In the genomic region with DNA sequence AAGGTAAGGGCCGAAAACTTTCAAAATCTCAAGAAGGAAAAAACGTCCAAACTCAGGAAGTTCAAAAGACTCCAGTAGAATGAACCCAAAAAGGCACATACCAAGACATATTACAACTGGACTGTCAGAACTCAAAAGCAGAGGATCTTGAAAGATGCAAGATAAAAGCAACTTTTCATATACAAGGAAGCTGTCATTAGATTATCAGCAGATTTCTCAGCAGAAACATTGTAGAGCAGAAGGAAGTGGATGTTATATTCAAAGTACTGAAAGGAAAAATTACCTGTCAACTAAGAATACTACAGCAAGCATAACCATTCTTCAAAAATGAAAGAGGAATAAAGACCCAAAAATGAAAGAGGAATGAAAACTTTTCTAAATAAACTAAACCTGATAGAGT, we compare ENCODE assay signal across 35 cellular contexts.
DNase-seq lines count a peak whose midpoint lies in the region; ATAC-seq, FAIRE-seq and TF ChIP-seq lines count a peak whose summit lies in the region.
"Had no signal": no experiment of that assay in that cellular context is flagged by ENCODE, and none has a peak within 500 bp of the region (broad histone marks: within the 10 kb centered on the region; RNA-seq: fewer than 3 reads in every experiment).

No MANE protein-coding gene starts in this region.

- no peak overlapping the region for H3K4me3 Mint-ChIP-seq in WTC11
- no peak overlapping the region for H3K4me3 Mint-ChIP-seq in CD4-positive, alpha-beta memory T cell
- H3K4me3 Mint-ChIP-seq: B cell; CD14-positive monocyte; CD4-positive, alpha-beta T cell; CD4-positive, CD25-positive, alpha-beta regulatory T cell; CD8-positive, alpha-beta memory T cell; CD8-positive, alpha-beta T cell had no signal

- H3K23ac ChIP-seq in trophoblast cell (ENCODE audit: low read length), result no peak overlapping the region

- H3K79me2 ChIP-seq in HepG2 (ENCODE audit: insufficient read depth, low read length), result no peaks in the 10 kb centered on the region
- H3K79me2 ChIP-seq in trophoblast cell (ENCODE audit: control insufficient read depth, insufficient read depth, low read length, poor library complexity), result no peaks in the 10 kb centered on the region

- no peak overlapping the region for H4K12ac ChIP-seq in trophoblast cell (ENCODE audit: low read depth, low read length)

- no peak overlapping the region for H3K18ac ChIP-seq in trophoblast cell (ENCODE audit: low read length)

- H3K9ac ChIP-seq in HepG2 (ENCODE audit: insufficient read depth, low read depth, low read length), result no peak overlapping the region
- no peak overlapping the region for H3K9ac ChIP-seq in trophoblast cell (ENCODE audit: low read length)
- H3K9ac ChIP-seq: BLaER1; BLaER1 treated with 17β-estradiol and CSF1 and Interleukin-3, amounts not matched to agents 10 nM and 100 nM had no signal

- peaks cover 27% of the 10 kb centered on the region for H3K9me3 Mint-ChIP-seq in WTC11
- peaks cover under 1 to 16% (median 8%) of the 10 kb centered on the region in 8 donors for H3K9me3 Mint-ChIP-seq in CD4-positive, alpha-beta memory T cell

- TF ChIP-seq POLR2A in HepG2 (IDR thresholded peaks at IDR 0.05; ENCODE audit: insufficient read depth in 1 of 2, low read depth in 2 of 2, low read length in 2 of 2), result no peak
- no peak for TF ChIP-seq POLR2A in right lobe of liver (IDR thresholded peaks at IDR 0.05)

- H3K36me3 ChIP-seq in HepG2 (replicated peaks in 1 of 2; ENCODE audit: control insufficient read depth in 1 of 2, insufficient read depth in 2 of 2, low read length in 2 of 2) (no peaks in the 10 kb centered on the region), right lobe of liver (no peaks in the 10 kb centered on the region), HEK293 (ENCODE audit: control insufficient read depth in 2 of 2, insufficient read depth in 1 of 2, low read length in 2 of 2) (no peaks in the 10 kb centered on the region), trophoblast cell (ENCODE audit: control insufficient read depth in 1 of 2, insufficient read depth in 2 of 2, low read length in 2 of 2) (no peaks in the 10 kb centered on the region)
- H3K36me3 ChIP-seq in CD4-positive, alpha-beta memory T cell (ENCODE audit: insufficient read depth, low read length), result no peaks in the 10 kb centered on the region
- H3K36me3 ChIP-seq: BE2C; BLaER1; BLaER1 treated with 17β-estradiol and CSF1 and Interleukin-3, amounts not matched to agents 10 nM and 100 nM had no signal

- H3K4me1 Mint-ChIP-seq in WTC11, result 0 out of 2 replicates have a peak, but pooled peaks cover 5% of the 10 kb centered on the region
- no peaks in the 10 kb centered on the region for H3K4me1 Mint-ChIP-seq in CD4-positive, alpha-beta memory T cell
- H3K4me1 Mint-ChIP-seq: B cell; CD14-positive monocyte; CD4-positive, CD25-positive, alpha-beta regulatory T cell; CD8-positive, alpha-beta memory T cell had no signal

- TF ChIP-seq EP300 in HepG2 (IDR thresholded peaks at IDR 0.05; ENCODE audit: low read depth in 2 of 2, low read length in 2 of 2) (no peak), HepG2 (CRISPR knock-in tag; IDR thresholded peaks at IDR 0.05; ENCODE audit: borderline replicate concordance) (no peak)

- no peak for DNase-seq in HepG2 (ENCODE audit: low spot score)
- no peak for DNase-seq in right lobe of liver
- peak; percentile 19 for DNase-seq in OCI-M1 (lab: John Stamatoyannopoulos, UW)
- DNase-seq in WTC11 (ENCODE audit: low spot score), result no peak
- no peak for DNase-seq in CD4-positive, alpha-beta memory T cell
- DNase-seq in trophoblast cell, result no peak
- DNase-seq: 8988T; ACHN; AML-193; BE2C; C1 segment of cervical spinal cord; Caco-2; Calu3; CD4-positive, alpha-beta T cell; CD4-positive, CD25-positive, alpha-beta regulatory T cell; CD8-positive, alpha-beta memory T cell; CD8-positive, alpha-beta T cell; COR-L47; DMS 273 treated with DMSO at 0.1 percent for 48 hours; DMS153; DMS53; DMS79; DMS79 treated with DMSO at 0.1 percent for 48 hours; DND-41; EL had no signal

- H3K79me1 ChIP-seq in trophoblast cell (ENCODE audit: low read length), result no peaks in the 10 kb centered on the region

- no peak for ATAC-seq in HepG2
- no peak for ATAC-seq in right lobe of liver
- ATAC-seq in WTC11, result no peak
- ATAC-seq in HG03039 (IDR thresholded peaks at IDR 0.05; ENCODE audit: unreplicated experiment), result no peak
- ATAC-seq: A549; CD8-positive, alpha-beta T cell had no signal

- WGBS in HepG2 (ENCODE audit: low lambda C conversion rate), result 3% methylated on average over 2 of the region's 2 CpGs
- WGBS in right lobe of liver (ENCODE audit: insufficient coverage, low coverage, low lambda C conversion rate, missing lambda C conversion rate), result 10% methylated on average over 2 of the region's 2 CpGs
- WGBS in trophoblast cell (ENCODE audit: extremely low coverage, insufficient coverage, insufficient read length), result no CpG with 5 or more reads among the region's 2 CpGs

- no peak for FAIRE-seq in HepG2 (lab: Jason Lieb, UNC)
- FAIRE-seq: A549, D721Med had no signal

- H3K27ac Mint-ChIP-seq in WTC11, result no peak overlapping the region
- no peak overlapping the region for H3K27ac Mint-ChIP-seq in CD4-positive, alpha-beta memory T cell
- H3K27ac Mint-ChIP-seq: B cell; CD14-positive monocyte; CD4-positive, alpha-beta T cell; CD4-positive, CD25-positive, alpha-beta regulatory T cell; CD8-positive, alpha-beta memory T cell; CD8-positive, alpha-beta T cell had no signal

- in situ Hi-C loops in HepG2 (cut with HindIII; ENCODE audit: extremely low pct_ligation_motif_present, low pct_unique_long_range_greater_than_20kb), result no loop called here

- H4K20me1 ChIP-seq in HepG2 (ENCODE audit: insufficient read depth, low read length), result no peaks in the 10 kb centered on the region
- H4K20me1 ChIP-seq: BLaER1; BLaER1 treated with 17β-estradiol and CSF1 and Interleukin-3, amounts not matched to agents 10 nM and 100 nM had no signal

- peaks cover 22% of the 10 kb centered on the region for H3K36me3 Mint-ChIP-seq in WTC11
- H3K36me3 Mint-ChIP-seq in CD4-positive, alpha-beta memory T cell, result no peaks in the 10 kb centered on the region
- H3K36me3 Mint-ChIP-seq: CD14-positive monocyte; CD4-positive, CD25-positive, alpha-beta regulatory T cell; CD8-positive, alpha-beta memory T cell; CD8-positive, alpha-beta T cell had no signal

- H2AK5ac ChIP-seq in trophoblast cell (ENCODE audit: low read length), result no peak overlapping the region

- no peak overlapping the region for H2BK120ac ChIP-seq in trophoblast cell (ENCODE audit: insufficient read depth, low read length, poor library complexity)

- no peak overlapping the region for H2AFZ ChIP-seq in HepG2 (ENCODE audit: low read length)
- H2AFZ ChIP-seq in trophoblast cell (ENCODE audit: insufficient read depth, low read length, poor library complexity), result no peak overlapping the region

- no peak overlapping the region for H3K4me2 ChIP-seq in HepG2 (ENCODE audit: low read depth, low read length)
- no peak overlapping the region for H3K4me2 ChIP-seq in trophoblast cell (ENCODE audit: low read length)
- H3K4me2 ChIP-seq: A549; BLaER1; BLaER1 treated with 17β-estradiol and CSF1 and Interleukin-3, amounts not matched to agents 10 nM and 100 nM had no signal

- intact Hi-C loops in HepG2 (cut with micrococcal nuclease; ENCODE audit: unreplicated experiment) (no loop called here), right lobe of liver (cut with DNase I) (no loop called here)
- intact Hi-C loops in CD4-positive, alpha-beta memory T cell (cut with micrococcal nuclease), result no loop called here

- no peak overlapping the region for H2BK5ac ChIP-seq in trophoblast cell (ENCODE audit: low read depth, low read length, poor library complexity)

- POLR2A ChIA-PET in HepG2 (lab: Yijun Ruan, JAX), result no interaction called here
- POLR2A ChIA-PET in HEK293 (lab: Yijun Ruan, JAX), result no interaction called here
- POLR2A ChIA-PET in WTC11 (lab: Charles Lee), result no interaction called here
- POLR2A ChIA-PET in CD4-positive, alpha-beta memory T cell (lab: Charles Lee; ENCODE audit: partially characterized antibody), result no interaction called here

- TF ChIP-seq RAD21 in HepG2 (CRISPR knock-in tag; IDR thresholded peaks at IDR 0.05), result no peak

- no peaks in the 10 kb centered on the region for H3K9me3 ChIP-seq in HepG2 (ENCODE audit: low read length)
- H3K9me3 ChIP-seq in right lobe of liver, result no peaks in the 10 kb centered on the region
- H3K9me3 ChIP-seq in HEK293 (ENCODE audit: control insufficient read depth, insufficient read depth, low read depth, low read length), result no peaks in the 10 kb centered on the region
- H3K9me3 ChIP-seq in CD4-positive, alpha-beta memory T cell (ENCODE audit: control insufficient read depth in 1 of 2, low read length in 2 of 2), result no peaks in the 10 kb centered on the region
- H3K9me3 ChIP-seq in trophoblast cell (ENCODE audit: insufficient read depth, low read depth, low read length), result no peaks in the 10 kb centered on the region
- H3K9me3 ChIP-seq: A549, BE2C, BLaER1 had no signal

- H3K27me3 ChIP-seq in HepG2 (ENCODE audit: control insufficient read depth in 1 of 2, insufficient read depth in 2 of 2, low read length in 2 of 2) (no peaks in the 10 kb centered on the region), right lobe of liver (no peaks in the 10 kb centered on the region), trophoblast cell (ENCODE audit: insufficient read depth, low read length) (no peaks in the 10 kb centered on the region)
- no peaks in the 10 kb centered on the region for H3K27me3 ChIP-seq in CD4-positive, alpha-beta memory T cell (ENCODE audit: insufficient read depth, low read length)
- H3K27me3 ChIP-seq: BE2C; BLaER1; BLaER1 treated with 17β-estradiol and CSF1 and Interleukin-3, amounts not matched to agents 10 nM and 100 nM had no signal

- no peak overlapping the region for H3K4ac ChIP-seq in trophoblast cell (ENCODE audit: low read depth, low read length)

- no peak overlapping the region for H4K91ac ChIP-seq in trophoblast cell (ENCODE audit: low read depth, low read length)

- no peak overlapping the region for H2BK12ac ChIP-seq in trophoblast cell (ENCODE audit: low read length)

- H3K4me1 ChIP-seq in HepG2 (ENCODE audit: insufficient read depth, low read length), result no peaks in the 10 kb centered on the region
- H3K4me1 ChIP-seq in right lobe of liver, result no peaks in the 10 kb centered on the region
- H3K4me1 ChIP-seq in HEK293 (ENCODE audit: control insufficient read depth, insufficient read depth, low read length), result no peaks in the 10 kb centered on the region
- no peaks in the 10 kb centered on the region for H3K4me1 ChIP-seq in CD4-positive, alpha-beta memory T cell (ENCODE audit: insufficient read depth, low read length)
- H3K4me1 ChIP-seq in trophoblast cell (ENCODE audit: control insufficient read depth in 1 of 2, insufficient read depth in 2 of 2, low read length in 2 of 2), result no peaks in the 10 kb centered on the region
- H3K4me1 ChIP-seq: A549, BE2C, Caco-2 had no signal

- TF ChIP-seq CTCF in HepG2 (CRISPR knock-in tag; IDR thresholded peaks at IDR 0.05) (no peak), right lobe of liver (IDR thresholded peaks at IDR 0.05) (no peak), HEK293 (tag by site-specific recombination; IDR thresholded peaks at IDR 0.05) (no peak), WTC11 (IDR thresholded peaks at IDR 0.05) (no peak)

- no peak overlapping the region for H3K4me3 ChIP-seq in HepG2 (replicated peaks in 1 of 3; ENCODE audit: insufficient read depth in 1 of 3, low read depth in 2 of 3, low read length in 3 of 3)
- no peak overlapping the region for H3K4me3 ChIP-seq in right lobe of liver
- H3K4me3 ChIP-seq in HEK293 (ENCODE audit: low read depth, low read length), result no peak overlapping the region
- H3K4me3 ChIP-seq in CD4-positive, alpha-beta memory T cell (ENCODE audit: low read length in 2 of 2), result no peak overlapping the region
- no peak overlapping the region for H3K4me3 ChIP-seq in trophoblast cell (ENCODE audit: low read depth, low read length)
- H3K4me3 ChIP-seq: A549; BLaER1; BLaER1 treated with 17β-estradiol and CSF1 and Interleukin-3, amounts not matched to agents 10 nM and 100 nM had no signal

- no peaks in the 10 kb centered on the region for H3K27me3 Mint-ChIP-seq in WTC11 (ENCODE audit: low read depth)
- no peaks in the 10 kb centered on the region for H3K27me3 Mint-ChIP-seq in CD4-positive, alpha-beta memory T cell
- H3K27me3 Mint-ChIP-seq: B cell; CD4-positive, alpha-beta T cell; CD4-positive, CD25-positive, alpha-beta regulatory T cell; CD8-positive, alpha-beta memory T cell had no signal

- CTCF ChIA-PET in HepG2 (lab: Yijun Ruan, JAX; ENCODE audit: low intra/inter-chr PET ratio, low total read pairs) (no interaction called here), HEK293 (lab: Yijun Ruan, JAX) (no interaction called here), WTC11 (lab: Charles Lee) (no interaction called here)
- CTCF ChIA-PET in CD4-positive, alpha-beta memory T cell (lab: Charles Lee; ENCODE audit: partially characterized antibody), result no interaction called here

- H3K27ac ChIP-seq in HepG2 (ENCODE audit: extremely low read length, insufficient read depth, low read length), result no peak overlapping the region
- H3K27ac ChIP-seq in right lobe of liver, result no peak overlapping the region
- H3K27ac ChIP-seq in HEK293 (ENCODE audit: extremely low read depth, low read depth, low read length), result no peak overlapping the region
- no peak overlapping the region for H3K27ac ChIP-seq in CD4-positive, alpha-beta memory T cell (ENCODE audit: low read depth, low read length)
- no peak overlapping the region for H3K27ac ChIP-seq in trophoblast cell (ENCODE audit: low read depth, low read length)
- H3K27ac ChIP-seq: 22Rv1; A549; BLaER1; BLaER1 treated with 17β-estradiol and CSF1 and Interleukin-3, amounts not matched to agents 10 nM and 100 nM; C4-2B had no signal

- H3K14ac ChIP-seq in trophoblast cell (ENCODE audit: low read length), result no peak overlapping the region

- H4K8ac ChIP-seq in trophoblast cell (ENCODE audit: low read depth, low read length), result no peak overlapping the region

- no TSS peak for BruUV-seq in HepG2 (replicated peaks; lab: Mats Ljungman, UMichigan)
